In the genomic region with DNA sequence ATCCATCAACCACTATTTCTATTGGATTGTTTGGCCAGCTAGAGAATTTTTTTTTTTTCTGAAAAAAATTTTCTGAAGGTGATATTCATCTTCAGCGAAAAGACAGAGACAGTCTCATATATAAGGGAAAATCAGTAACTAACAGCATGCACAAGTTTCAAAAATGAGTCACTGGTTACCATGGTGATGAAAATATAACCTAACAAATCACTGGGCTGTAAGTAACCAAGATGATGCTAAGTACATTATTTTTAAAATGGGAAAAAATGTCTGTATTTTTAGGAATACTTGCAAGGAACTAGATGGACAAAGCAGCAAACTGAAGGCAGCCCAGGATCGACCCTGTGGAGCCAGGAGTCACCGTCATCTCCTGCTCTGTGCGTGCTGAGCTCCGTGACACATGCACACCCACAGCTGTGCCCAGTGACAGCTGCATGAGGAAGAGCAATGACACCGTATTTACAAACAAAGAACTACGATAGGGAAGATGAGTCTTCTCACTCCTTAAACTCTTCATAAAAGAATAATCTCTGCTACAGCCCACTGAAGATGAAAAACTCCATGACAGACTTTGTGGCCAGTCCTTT, we compare ENCODE assay signal across 8 cellular contexts.
A peak's percentile ranks its signal among the peaks of the same experiment; 100 is the strongest.
DNase-seq lines count a peak whose midpoint lies in the region; ATAC-seq and TF ChIP-seq lines count a peak whose summit lies in the region.

No MANE protein-coding gene starts in this region.

- H3K36me3 ChIP-seq in kidney epithelial cell (ENCODE audit: control insufficient read depth, insufficient read depth, low read length) (no peaks in the 10 kb centered on the region), A673 (ENCODE audit: insufficient read depth, low read length, poor library complexity, severe bottlenecking) (no peaks in the 10 kb centered on the region)

- H3K4me1 Mint-ChIP-seq in activated CD8-positive, alpha-beta memory T cell treated with anti-CD3 and anti-CD28 coated beads, Interleukin-2, amount 10 ng/mL, durations not matched to agents 7 days and 5 days = peaks cover 46% of the 10 kb centered on the region
- H3K4me1 Mint-ChIP-seq in stimulated activated naive CD8-positive, alpha-beta T cell treated with anti-CD3 and anti-CD28 coated beads, Interleukin-15, Interleukin-2, amounts not matched to agents 100 ng/mL and 50 ng/mL, for 24 hours (ENCODE audit: low read depth) = peaks cover 76% of the 10 kb centered on the region

- intact Hi-C loops in A673 (cut with micrococcal nuclease; ENCODE audit: unreplicated experiment) = no loop called here

- no peaks in the 10 kb centered on the region for H3K27me3 Mint-ChIP-seq in activated CD8-positive, alpha-beta memory T cell treated with anti-CD3 and anti-CD28 coated beads, Interleukin-2, amount 10 ng/mL, durations not matched to agents 7 days and 5 days
- H3K27me3 Mint-ChIP-seq in stimulated activated naive CD8-positive, alpha-beta T cell treated with anti-CD3 and anti-CD28 coated beads, Interleukin-15, Interleukin-2, amounts not matched to agents 100 ng/mL and 50 ng/mL, for 24 hours = no peaks in the 10 kb centered on the region

- CTCF ChIA-PET in activated CD8-positive, alpha-beta memory T cell treated with anti-CD3 and anti-CD28 coated beads, Interleukin-2, amount 10 ng/mL, durations not matched to agents 7 days and 5 days (lab: Charles Lee) = interaction anchor here (1.5 kb wide), 1 partner anchor 24 kb away, joined by 3 read pairs; no protein-coding TSS in a partner anchor
- CTCF ChIA-PET in A673 (lab: Charles Lee) = no interaction called here

- POLR2A ChIA-PET in A673 (lab: Charles Lee; ENCODE audit: low non-redundant PET) = no interaction called here

- no peaks in the 10 kb centered on the region for H3K9me3 Mint-ChIP-seq in activated CD8-positive, alpha-beta memory T cell treated with anti-CD3 and anti-CD28 coated beads, Interleukin-2, amount 10 ng/mL, durations not matched to agents 7 days and 5 days (ENCODE audit: low read depth)
- H3K9me3 Mint-ChIP-seq in stimulated activated naive CD8-positive, alpha-beta T cell treated with anti-CD3 and anti-CD28 coated beads, Interleukin-15, Interleukin-2, amounts not matched to agents 100 ng/mL and 50 ng/mL, for 24 hours = peaks cover 13% of the 10 kb centered on the region

- H3K9me3 ChIP-seq in A673 (ENCODE audit: low read depth, low read length, poor library complexity, severe bottlenecking) = no peaks in the 10 kb centered on the region

- H3K27ac ChIP-seq in A673 (ENCODE audit: low read depth, low read length, poor library complexity, severe bottlenecking) = no peak overlapping the region

- peaks cover 72% of the 10 kb centered on the region for H3K36me3 Mint-ChIP-seq in activated CD8-positive, alpha-beta memory T cell treated with anti-CD3 and anti-CD28 coated beads, Interleukin-2, amount 10 ng/mL, durations not matched to agents 7 days and 5 days
- H3K36me3 Mint-ChIP-seq in stimulated activated naive CD8-positive, alpha-beta T cell treated with anti-CD3 and anti-CD28 coated beads, Interleukin-15, Interleukin-2, amounts not matched to agents 100 ng/mL and 50 ng/mL, for 24 hours (ENCODE audit: low read depth) = peaks cover 80% of the 10 kb centered on the region

- TF ChIP-seq CTCF in kidney epithelial cell (IDR thresholded peaks at IDR 0.05; ENCODE audit: insufficient read depth, low read length, poor library complexity, severe bottlenecking) (no peak), A673 (conservative IDR thresholded peaks at IDR 0.05; ENCODE audit: low read depth, low read length) (no peak)

- H3K4me3 ChIP-seq in kidney epithelial cell (ENCODE audit: low read depth, low read length) (no peak overlapping the region), A673 (ENCODE audit: low read depth, low read length, poor library complexity, severe bottlenecking) (no peak overlapping the region)

- peak overlapping the region; percentile 86 for H3K27ac Mint-ChIP-seq in activated CD8-positive, alpha-beta memory T cell treated with anti-CD3 and anti-CD28 coated beads, Interleukin-2, amount 10 ng/mL, durations not matched to agents 7 days and 5 days
- peak overlapping the region; percentile 84 for H3K27ac Mint-ChIP-seq in stimulated activated naive CD8-positive, alpha-beta T cell treated with anti-CD3 and anti-CD28 coated beads, Interleukin-15, Interleukin-2, amounts not matched to agents 100 ng/mL and 50 ng/mL, for 24 hours

- H3K4me1 ChIP-seq in A673 (ENCODE audit: insufficient read depth, low read length, poor library complexity, severe bottlenecking) = no peaks in the 10 kb centered on the region

- H3K27me3 ChIP-seq in kidney epithelial cell (ENCODE audit: control insufficient read depth, insufficient read depth, low read length) (no peaks in the 10 kb centered on the region), A673 (replicated peaks; ENCODE audit: insufficient read depth, low read depth, low read length, poor library complexity) (no peaks in the 10 kb centered on the region)

- peak; percentile 51 for ATAC-seq in activated CD8-positive, alpha-beta memory T cell treated with anti-CD3 and anti-CD28 coated beads, Interleukin-2, amount 10 ng/mL, durations not matched to agents 7 days and 5 days

- no TSS peak for BruUV-seq in A673 (replicated peaks; lab: Mats Ljungman, UMichigan)

- DNase-seq in activated CD8-positive, alpha-beta memory T cell treated with anti-CD3 and anti-CD28 coated beads, Interleukin-2, amount 10 ng/mL, durations not matched to agents 7 days and 5 days = no peak
- DNase-seq in activated CD8-positive, alpha-beta memory T cell treated with anti-CD3 and anti-CD28 coated beads for 24 hours = no peak
- DNase-seq in activated T-cell treated with anti-CD3 and anti-CD28 coated beads for 48 hours (ENCODE audit: low read depth) (peak; percentile 18), kidney epithelial cell (ENCODE audit: low read depth) (peak; percentile 16), A673 (ENCODE audit: low spot score) (no peak), NCI-H510A (lab: John Stamatoyannopoulos, UW) (no peak), SHP77 treated with DMSO at 0.1 percent for 48 hours (lab: John Stamatoyannopoulos, UW) (no peak)

- H3K4me3 Mint-ChIP-seq in activated CD8-positive, alpha-beta memory T cell treated with anti-CD3 and anti-CD28 coated beads, Interleukin-2, amount 10 ng/mL, durations not matched to agents 7 days and 5 days = no peak overlapping the region
- H3K4me3 Mint-ChIP-seq in stimulated activated naive CD8-positive, alpha-beta T cell treated with anti-CD3 and anti-CD28 coated beads, Interleukin-15, Interleukin-2, amounts not matched to agents 100 ng/mL and 50 ng/mL, for 24 hours = no peak overlapping the region

Comparison
In these comparisons a context has a peak if more than half of its experiments do, and no peak if none do; other contexts are left out.
1. DNase-seq: peak in activated T-cell treated with anti-CD3 and anti-CD28 coated beads for 48 hours (single experiment) and kidney epithelial cell (single experiment); none in activated CD8-positive, alpha-beta memory T cell treated with anti-CD3 and anti-CD28 coated beads, Interleukin-2, amount 10 ng/mL, durations not matched to agents 7 days and 5 days (single experiment), activated CD8-positive, alpha-beta memory T cell treated with anti-CD3 and anti-CD28 coated beads for 24 hours (single experiment), A673 (single experiment), NCI-H510A (single experiment) and SHP77 treated with DMSO at 0.1 percent for 48 hours (single experiment).